Comparison of ENCODE assay signal across 31 cellular contexts in the genomic region with DNA sequence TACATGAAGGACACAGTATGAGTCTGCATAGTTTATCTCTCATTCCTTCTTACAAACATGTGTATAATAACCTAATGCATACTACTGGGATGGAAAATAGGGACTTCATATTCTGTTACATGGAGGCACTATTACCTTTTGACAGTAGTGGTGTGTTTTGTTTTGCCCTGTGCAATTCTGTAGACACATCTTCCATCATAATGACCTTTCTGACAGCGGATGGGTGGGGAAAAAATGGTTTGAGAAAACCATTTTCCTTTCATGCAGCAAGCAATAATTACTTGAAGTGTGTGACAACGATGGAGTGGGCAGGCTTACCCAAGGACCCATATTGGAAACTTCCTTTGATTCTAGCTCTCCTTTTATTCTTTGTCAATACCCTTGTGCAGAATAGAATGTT.
"Had no signal": no experiment of that assay in that cellular context is flagged by ENCODE, and none has a peak within 500 bp of the region (broad histone marks: within the 10 kb centered on the region; RNA-seq: fewer than 3 reads in every experiment).

No MANE protein-coding gene starts in this region.

- DNase-seq: activated effector memory CD4-positive, alpha-beta T cell treated with anti-CD3 and anti-CD28 coated beads, Interleukin-2, amount 50 U/mL, for 16 hours; activated effector memory CD4-positive, alpha-beta T cell treated with Interleukin-2 at 50 U/mL for 16 hours; activated gamma-delta T cell; activated gamma-delta T cell treated with Interleukin-2 at 50 U/mL for 16 hours; activated naive CD4-positive, alpha-beta T cell; activated naive CD4-positive, alpha-beta T cell treated with anti-CD3 and anti-CD28 coated beads for 36 hours; activated naive CD4-positive, alpha-beta T cell treated with anti-CD3 and anti-CD28 coated beads, Interleukin-2, amount 10 ng/mL, durations not matched to agents 7 days and 5 days; activated naive CD4-positive, alpha-beta T cell treated with anti-CD3 and anti-CD28 coated beads, Interleukin-2, amount 50 U/mL, for 16 hours; activated naive CD4-positive, alpha-beta T cell treated with Interleukin-2 at 50 U/mL for 16 hours; activated naive CD8-positive, alpha-beta T cell treated with anti-CD3 and anti-CD28 coated beads for 36 hours; activated naive CD8-positive, alpha-beta T cell treated with anti-CD3 and anti-CD28 coated beads, Interleukin-2, amount 10 ng/mL, durations not matched to agents 7 days and 5 days; activated naive CD8-positive, alpha-beta T cell treated with anti-CD3 and anti-CD28 coated beads, Interleukin-2, amount 50 U/mL, for 24 hours; activated T-cell treated with anti-CD3 and anti-CD28 coated beads for 4 hours; activated T-cell treated with anti-CD3 and anti-CD28 coated beads, Interleukin-2, amount 50 U/mL, for 1 hour; activated T-cell treated with anti-CD3 and anti-CD28 coated beads, Interleukin-2, amount 50 U/mL, for 24 hours; activated T-cell treated with anti-CD3 and anti-CD28 coated beads, Interleukin-2, amount 50 U/mL, for 4 hours; activated T-cell treated with anti-CD3 and anti-CD28 coated beads, Interleukin-2, amount 50 U/mL, for 48 hours; activated T-cell treated with anti-CD3 and anti-CD28 coated beads, Interleukin-2, amount 50 U/mL, for 72 hours; adrenal gland; amniotic stem cell; amygdala; anterior cingulate cortex; aorta; body of pancreas; brain microvascular endothelial cell; caudate nucleus; central memory CD4-positive, alpha-beta T cell; cerebellar nuclear complex had no signal

- H3K36me3 ChIP-seq: adrenal gland, ascending aorta, brain microvascular endothelial cell, breast epithelium, cardiac muscle cell had no signal

- H3K27me3 ChIP-seq: adrenal gland, ascending aorta, body of pancreas, brain microvascular endothelial cell, breast epithelium had no signal

- H3K9me3 ChIP-seq: adrenal gland, ascending aorta, body of pancreas, breast epithelium had no signal

- H3K4me3 ChIP-seq: adrenal gland, ascending aorta, body of pancreas, breast epithelium, cardiac muscle cell had no signal

- H3K4me1 ChIP-seq: adrenal gland, ascending aorta, body of pancreas, breast epithelium had no signal

- H3K27ac ChIP-seq: adrenal gland, ascending aorta, body of pancreas, brain microvascular endothelial cell, breast epithelium, cardiac muscle cell had no signal
